In genomic region chr10:76052798-76053473, GRCh38 we compare ENCODE assay signal across 14 cellular contexts.
DNase-seq lines count a peak whose midpoint lies in the region; ATAC-seq and TF ChIP-seq lines count a peak whose summit lies in the region.
"Had no signal": no experiment of that assay in that cellular context is flagged by ENCODE, and none has a peak within 500 bp of the region (broad histone marks: within the 10 kb centered on the region; RNA-seq: fewer than 3 reads in every experiment).

No MANE protein-coding gene starts in this region.

- H3K27me3 ChIP-seq in Caco-2 (replicated peaks; ENCODE audit: control insufficient read depth, insufficient read depth, low read length) (no peaks in the 10 kb centered on the region), HUES6 (ENCODE audit: control insufficient read depth, insufficient read depth, low read length) (no peaks in the 10 kb centered on the region)

- peaks cover 24% of the 10 kb centered on the region for H3K9me3 Mint-ChIP-seq in Caco-2 (ENCODE audit: unreplicated experiment)
- H3K9me3 Mint-ChIP-seq in mesothelial cell of epicardium = peaks cover 8% of the 10 kb centered on the region
- H3K9me3 Mint-ChIP-seq in type B pancreatic cell = peaks cover 8% of the 10 kb centered on the region
- H3K9me3 Mint-ChIP-seq in HFFc6 = no peaks in the 10 kb centered on the region; the same call in 1 of the 2 replicates

- H3K27ac Mint-ChIP-seq in Caco-2 (ENCODE audit: unreplicated experiment) (peak overlapping the region; percentile 93), mesothelial cell of epicardium (peak overlapping the region; percentile 57), type B pancreatic cell (no peak overlapping the region), HFFc6 (no peak overlapping the region)
- H3K27ac Mint-ChIP-seq: B cell; CD4-positive, alpha-beta memory T cell had no signal

- no peak for ATAC-seq in GM19035 (IDR thresholded peaks at IDR 0.05; ENCODE audit: unreplicated experiment)

- H3K4me3 Mint-ChIP-seq in Caco-2 (ENCODE audit: unreplicated experiment) (no peak overlapping the region), mesothelial cell of epicardium (no peak overlapping the region), type B pancreatic cell (peak overlapping the region; percentile 22), HFFc6 (no peak overlapping the region)
- H3K4me3 Mint-ChIP-seq: B cell; CD4-positive, alpha-beta memory T cell had no signal

- H3K4me1 ChIP-seq in Caco-2 (peaks cover 39% of the 10 kb centered on the region), HUES6 (ENCODE audit: control insufficient read depth, insufficient read depth, low read length) (peaks cover 26% of the 10 kb centered on the region; the same call in 1 of the 2 replicates)

- no peaks in the 10 kb centered on the region for H3K36me3 Mint-ChIP-seq in Caco-2 (ENCODE audit: insufficient read depth, unreplicated experiment)
- H3K36me3 Mint-ChIP-seq in mesothelial cell of epicardium = peaks cover 4% of the 10 kb centered on the region
- H3K36me3 Mint-ChIP-seq in type B pancreatic cell = peaks cover 7% of the 10 kb centered on the region
- no peaks in the 10 kb centered on the region for H3K36me3 Mint-ChIP-seq in HFFc6 (ENCODE audit: low read depth)
- H3K36me3 Mint-ChIP-seq: CD4-positive, alpha-beta memory T cell had no signal

- no peak overlapping the region for H3K9ac ChIP-seq in HUES6 (ENCODE audit: low read length)

- POLR2A ChIA-PET in Caco-2 (lab: Charles Lee) = no interaction called here

- intact Hi-C loops in Caco-2 (cut with micrococcal nuclease; ENCODE audit: unreplicated experiment) = no loop called here

- H3K36me3 ChIP-seq in Caco-2 (ENCODE audit: control insufficient read depth, insufficient read depth, low read length) = no peaks in the 10 kb centered on the region
- no peaks in the 10 kb centered on the region; the same call in 1 of the 2 replicates for H3K36me3 ChIP-seq in HUES6 (ENCODE audit: control insufficient read depth, insufficient read depth, low read length)

- TF ChIP-seq CTCF in Caco-2 (IDR thresholded peaks at IDR 0.05; ENCODE audit: insufficient read depth in 1 of 2, low read depth in 1 of 2, low read length in 1 of 2, severe bottlenecking in 1 of 2, unreplicated experiment in 1 of 2) (no peak), mesothelial cell of epicardium (IDR thresholded peaks at IDR 0.05; ENCODE audit: unreplicated experiment) (no peak), type B pancreatic cell (conservative IDR thresholded peaks at IDR 0.05) (no peak), HFFc6 (IDR thresholded peaks at IDR 0.05) (no peak)

- no TSS peak for BruUV-seq in Caco-2 (replicated peaks; lab: Mats Ljungman, UMichigan)

- H3K4me1 Mint-ChIP-seq in Caco-2 (ENCODE audit: low read depth, unreplicated experiment) = peaks cover 36% of the 10 kb centered on the region
- peaks cover 44% of the 10 kb centered on the region for H3K4me1 Mint-ChIP-seq in mesothelial cell of epicardium
- peaks cover 39% of the 10 kb centered on the region for H3K4me1 Mint-ChIP-seq in type B pancreatic cell (ENCODE audit: unreplicated experiment)
- no peaks in the 10 kb centered on the region for H3K4me1 Mint-ChIP-seq in HFFc6 (ENCODE audit: low read depth)
- H3K4me1 Mint-ChIP-seq: B cell; CD4-positive, alpha-beta memory T cell had no signal

- H3K27me3 Mint-ChIP-seq in Caco-2 (ENCODE audit: insufficient read depth, unreplicated experiment) (no peaks in the 10 kb centered on the region), mesothelial cell of epicardium (ENCODE audit: low read depth) (peaks cover 23% of the 10 kb centered on the region), type B pancreatic cell (peaks cover 50% of the 10 kb centered on the region), HFFc6 (ENCODE audit: insufficient read depth) (peaks cover 19% of the 10 kb centered on the region)
- H3K27me3 Mint-ChIP-seq: B cell had no signal

- DNase-seq in Caco-2 (peak in 1 of 2 experiments; percentile 29), mesothelial cell of epicardium (ENCODE audit: low spot score in 2 of 2, unreplicated experiment in 2 of 2) (no peak), type B pancreatic cell (ENCODE audit: extremely low spot score, unreplicated experiment) (no peak), HFFc6 (no peak)
- DNase-seq in activated effector memory CD4-positive, alpha-beta T cell treated with anti-CD3 and anti-CD28 coated beads, Interleukin-2, amount 50 U/mL, for 16 hours = no peak
- DNase-seq: C1 segment of cervical spinal cord; CD4-positive, alpha-beta memory T cell; DMS153; DMS79 treated with DMSO at 0.1 percent for 48 hours; EL; HCEC 1CT had no signal

- peak overlapping the region; percentile 36; the same call in 1 of the 2 replicates for H3K27ac ChIP-seq in HUES6 (ENCODE audit: low read depth, low read length)

- H3K9me3 ChIP-seq in Caco-2 (peaks cover 23% of the 10 kb centered on the region), HUES6 (ENCODE audit: control insufficient read depth, insufficient read depth, low read depth, low read length) (peaks cover 27% of the 10 kb centered on the region)

- CTCF ChIA-PET in Caco-2 (lab: Charles Lee) = interaction anchor here (0.7 kb wide), 1 partner anchor 251 kb away, joined by 4 read pairs; no protein-coding TSS in a partner anchor

- H3K4me3 ChIP-seq in Caco-2 (ENCODE audit: low read depth, low read length) = no peak overlapping the region
- no peak overlapping the region for H3K4me3 ChIP-seq in HUES6 (ENCODE audit: low read depth, low read length)

Comparison
In these comparisons a context has a peak if more than half of its experiments do, and no peak if none do; other contexts are left out.
1. H3K27ac Mint-ChIP-seq: peak in Caco-2 (single experiment) and mesothelial cell of epicardium (single experiment); none in type B pancreatic cell (single experiment) and HFFc6 (single experiment).